Comparison of ENCODE assay signal across 19 cellular contexts in the genomic region with DNA sequence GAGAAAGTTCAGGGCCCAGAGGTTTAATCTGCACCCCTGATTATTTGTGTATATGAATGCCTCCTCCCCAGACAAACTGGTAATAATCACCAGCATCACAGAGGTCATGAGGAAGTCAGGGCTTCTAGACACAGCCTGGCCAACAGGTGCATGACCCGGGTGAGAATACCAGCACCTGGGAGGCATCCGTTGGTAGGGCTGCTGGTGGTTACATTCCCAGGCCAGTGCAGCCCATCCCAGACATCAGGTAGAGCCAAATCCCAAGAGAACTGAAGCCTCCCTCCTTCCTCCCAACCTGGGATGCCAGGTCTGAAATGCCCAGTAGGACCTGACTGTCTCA. TPM values are rescaled to one million over a fixed set of nuclear protein-coding genes. Genes with fewer than 3 reads are reported as not detected.
DNase-seq lines count a peak whose midpoint lies in the region; TF ChIP-seq lines count a peak whose summit lies in the region.
"Had no signal": no experiment of that assay in that cellular context is flagged by ENCODE, and none has a peak within 500 bp of the region (broad histone marks: within the 10 kb centered on the region; RNA-seq: fewer than 3 reads in every experiment).

No MANE protein-coding gene starts in this region.

- H4K20me1 ChIP-seq in osteoblast (ENCODE audit: insufficient read depth, low read length), result peaks cover 16% of the 10 kb centered on the region

- TF ChIP-seq POLR2A in esophagus muscularis mucosa (IDR thresholded peaks at IDR 0.05; ENCODE audit: low read depth), result no peak

- TF ChIP-seq CTCF in esophagus muscularis mucosa (IDR thresholded peaks at IDR 0.05) (no peak), osteoblast (IDR thresholded peaks at IDR 0.05; ENCODE audit: extremely low read depth, low read depth, low read length) (no peak), foreskin fibroblast (IDR thresholded peaks at IDR 0.05; ENCODE audit: low read depth, low read length) (no peak)

- H3K4me1 ChIP-seq in esophagus muscularis mucosa (peaks cover 37 to 98% (median 94%) of the 10 kb centered on the region in 4 donors), osteoblast (ENCODE audit: insufficient read depth, low read length) (peaks cover 38% of the 10 kb centered on the region), urinary bladder (ENCODE audit: insufficient read depth) (no peaks in the 10 kb centered on the region)

- TF ChIP-seq EP300 in esophagus muscularis mucosa (IDR thresholded peaks at IDR 0.05), result no peak

- DNase-seq in activated effector memory CD4-positive, alpha-beta T cell treated with anti-CD3 and anti-CD28 coated beads, Interleukin-2, amount 50 U/mL, for 16 hours, result peak; percentile 41
- no peak for DNase-seq in activated effector memory CD4-positive, alpha-beta T cell treated with Interleukin-2 at 50 U/mL for 16 hours
- DNase-seq in esophagus muscularis mucosa (ENCODE audit: extremely low spot score) (no peak), osteoblast (ENCODE audit: insufficient read length, low spot score, missing footprints) (peak; percentile 86), foreskin fibroblast (no peak), NCI-H510A treated with DMSO at 0.1 percent for 48 hours (lab: John Stamatoyannopoulos, UW) (no peak), RPMI8226 (no peak)
- DNase-seq: activated CD4-positive, alpha-beta T cell treated with anti-CD3 and anti-CD28 coated beads, Interleukin-2, amount 10 ng/mL, durations not matched to agents 7 days and 5 days; activated naive CD4-positive, alpha-beta T cell treated with anti-CD3 and anti-CD28 coated beads, Interleukin-2, amount 50 U/mL, for 16 hours; C1 segment of cervical spinal cord; NCI-H1417; NCI-H82; PC-9; stimulated activated CD4-positive, alpha-beta T cell treated with anti-CD3 and anti-CD28 coated beads, Interleukin-2, amount 100 ng/mL, for 48 hours had no signal

- H3K36me3 ChIP-seq in esophagus muscularis mucosa (peaks cover 8 to 44% (median 26%) of the 10 kb centered on the region in 4 donors), osteoblast (ENCODE audit: insufficient read depth, low read length) (peaks cover 57% of the 10 kb centered on the region), urinary bladder (ENCODE audit: insufficient read depth) (peaks cover 2% of the 10 kb centered on the region)

- no CpG with 5 or more reads among the region's 2 CpGs for WGBS in esophagus muscularis mucosa
- WGBS in urinary bladder, result 41% methylated on average over 2 of the region's 2 CpGs

- H3K4me3 ChIP-seq in esophagus muscularis mucosa (no peak overlapping the region), osteoblast (ENCODE audit: insufficient read depth, low read length) (no peak overlapping the region), urinary bladder (ENCODE audit: low read depth, low read length) (no peak overlapping the region), foreskin fibroblast (ENCODE audit: low read depth in 1 of 2, low read length in 2 of 2) (peak overlapping the region in 1 of 2 donors; percentile 92)
- H3K4me3 ChIP-seq: A549, PC-9 had no signal

- intact Hi-C loops in esophagus muscularis mucosa (cut with DNase I), result no loop called here

- peaks cover 3 to 81% (median 10%) of the 10 kb centered on the region in 4 donors for H3K27me3 ChIP-seq in esophagus muscularis mucosa
- H3K27me3 ChIP-seq in osteoblast (ENCODE audit: insufficient read depth, low read length), result no peaks in the 10 kb centered on the region

- H2AFZ ChIP-seq in osteoblast (ENCODE audit: low read length), result no peak overlapping the region
- H2AFZ ChIP-seq: PC-9 had no signal

- H3K79me2 ChIP-seq in osteoblast (ENCODE audit: insufficient read depth, low read length), result peaks cover 69% of the 10 kb centered on the region

- H3K27ac ChIP-seq in esophagus muscularis mucosa (replicated peaks in 1 of 4) (peak overlapping the region; percentile 91 to 93 (median 92)), osteoblast (ENCODE audit: low read depth, low read length) (no peak overlapping the region), urinary bladder (ENCODE audit: low read depth) (peak overlapping the region; percentile 13)
- H3K27ac ChIP-seq: A549, PC-9 had no signal

- H3K4me2 ChIP-seq in osteoblast (ENCODE audit: insufficient read depth, low read length), result no peak overlapping the region
- H3K4me2 ChIP-seq: A549, PC-9 had no signal

- H3K9me3 ChIP-seq in esophagus muscularis mucosa (no peaks in the 10 kb centered on the region), osteoblast (ENCODE audit: low read depth, low read length) (no peaks in the 10 kb centered on the region)
- H3K9me3 ChIP-seq: A549 had no signal

RNA-seq across cellular contexts. Expression of gene TBX2, which starts 7.2 kb away (rescaled TPM):
- total RNA-seq in esophagus muscularis mucosa, result 10 to 100 TPM; 17.9 to 42.6 (median 31.3) TPM
- total RNA-seq in osteoblast, result 10.3 and 11.6 TPM in 2 replicates
- total RNA-seq in urinary bladder, result 26.4 TPM
- 56.3 TPM for polyA plus RNA-seq in urinary bladder
- total RNA-seq: activated CD4-positive, alpha-beta T cell treated with anti-CD3 and anti-CD28 coated beads, Interleukin-2, amount 10 ng/mL, durations not matched to agents 7 days and 5 days had no signal

RNA-seq across cellular contexts. Expression of gene TBX4, which starts 45.4 kb away (rescaled TPM):
- total RNA-seq in esophagus muscularis mucosa (not detected), osteoblast (0.59 TPM in 1 of 2 replicates, not detected in the other), urinary bladder (9.8 TPM)
- polyA plus RNA-seq in urinary bladder, result 13.0 TPM
- total RNA-seq: activated CD4-positive, alpha-beta T cell treated with anti-CD3 and anti-CD28 coated beads, Interleukin-2, amount 10 ng/mL, durations not matched to agents 7 days and 5 days; frontal cortex; left lobe of liver; omental fat pad; PC-9 had no signal

Comparison
In these comparisons a context has a peak if more than half of its experiments do, and no peak if none do; other contexts are left out.
1. DNase-seq: peak in activated effector memory CD4-positive, alpha-beta T cell treated with anti-CD3 and anti-CD28 coated beads, Interleukin-2, amount 50 U/mL, for 16 hours (single experiment) and osteoblast (single experiment); none in activated effector memory CD4-positive, alpha-beta T cell treated with Interleukin-2 at 50 U/mL for 16 hours (single experiment), esophagus muscularis mucosa (single experiment), foreskin fibroblast (0 of 2), NCI-H510A treated with DMSO at 0.1 percent for 48 hours (single experiment) and RPMI8226 (single experiment).